In genomic region chr3:195087321-195087720, GRCh38 we compare ENCODE assay signal across 12 cellular contexts.
DNase-seq lines count a peak whose midpoint lies in the region; ATAC-seq and TF ChIP-seq lines count a peak whose summit lies in the region.
"Had no signal": no experiment of that assay in that cellular context is flagged by ENCODE, and none has a peak within 500 bp of the region (broad histone marks: within the 10 kb centered on the region; RNA-seq: fewer than 3 reads in every experiment).

No MANE protein-coding gene starts in this region.

- no peaks in the 10 kb centered on the region for H3K79me2 ChIP-seq in hepatocyte
- no peaks in the 10 kb centered on the region for H3K79me2 ChIP-seq in trophoblast cell (ENCODE audit: control insufficient read depth, insufficient read depth, low read length, poor library complexity)

- H2BK12ac ChIP-seq in trophoblast cell (ENCODE audit: low read length): no peak overlapping the region

- H3K4me3 ChIP-seq in hepatocyte (no peak overlapping the region), trophoblast cell (ENCODE audit: low read depth, low read length) (no peak overlapping the region)

- 71% methylated on average over 6 of the region's 6 CpGs for WGBS in hepatocyte (ENCODE audit: low lambda C conversion rate, missing lambda C conversion rate)
- no CpG with 5 or more reads among the region's 6 CpGs for WGBS in trophoblast cell (ENCODE audit: extremely low coverage, insufficient coverage, insufficient read length)

- H3K36me3 Mint-ChIP-seq in activated B cell treated with CpG ODN at 0.5 μM for 24 hours (ENCODE audit: low read depth): no peaks in the 10 kb centered on the region

- H3K27me3 ChIP-seq in hepatocyte (no peaks in the 10 kb centered on the region), trophoblast cell (ENCODE audit: insufficient read depth, low read length) (no peaks in the 10 kb centered on the region)

- H3K4ac ChIP-seq in trophoblast cell (ENCODE audit: low read depth, low read length): no peak overlapping the region

- no peak overlapping the region for H2AK5ac ChIP-seq in trophoblast cell (ENCODE audit: low read length)

- peak overlapping the region; percentile 5 for H3K9ac ChIP-seq in trophoblast cell (ENCODE audit: low read length)

- TF ChIP-seq CTCF in activated B cell treated with CpG ODN at 0.5 μM for 24 hours (IDR thresholded peaks at IDR 0.05) (no peak), hepatocyte (IDR thresholded peaks at IDR 0.05; ENCODE audit: poor library complexity) (no peak)

- H4K12ac ChIP-seq in trophoblast cell (ENCODE audit: low read depth, low read length): no peak overlapping the region

- ATAC-seq in activated B cell treated with CpG ODN at 0.5 μM for 24 hours (ENCODE audit: low read depth) (no peak), HG02840 (IDR thresholded peaks at IDR 0.05; ENCODE audit: low FRiP score, unreplicated experiment) (no peak), GM18520 (IDR thresholded peaks at IDR 0.05; ENCODE audit: unreplicated experiment) (no peak)

- H3K9me3 ChIP-seq in hepatocyte (ENCODE audit: low read depth): no peaks in the 10 kb centered on the region
- H3K9me3 ChIP-seq in trophoblast cell (ENCODE audit: insufficient read depth, low read depth, low read length): no peaks in the 10 kb centered on the region

- H3K79me1 ChIP-seq in trophoblast cell (ENCODE audit: low read length): peaks cover 3% of the 10 kb centered on the region

- POLR2A ChIA-PET in activated B cell treated with CpG ODN at 0.5 μM for 24 hours (lab: Charles Lee): no interaction called here

- peaks cover 3% of the 10 kb centered on the region for H3K4me1 ChIP-seq in hepatocyte (ENCODE audit: insufficient read depth)
- peaks cover 0 to 8% of the 10 kb centered on the region in 2 experiments for H3K4me1 ChIP-seq in trophoblast cell (ENCODE audit: control insufficient read depth in 1 of 2, insufficient read depth in 2 of 2, low read length in 2 of 2)

- CTCF ChIA-PET in activated B cell treated with CpG ODN at 0.5 μM for 24 hours (lab: Charles Lee): no interaction called here

- H3K4me2 ChIP-seq in hepatocyte (peak overlapping the region; percentile 80), trophoblast cell (ENCODE audit: low read length) (peak overlapping the region; percentile 71)

- no peaks in the 10 kb centered on the region for H3K36me3 ChIP-seq in hepatocyte (replicated peaks; ENCODE audit: insufficient read depth, low read depth)
- no peaks in the 10 kb centered on the region for H3K36me3 ChIP-seq in trophoblast cell (ENCODE audit: control insufficient read depth in 1 of 2, insufficient read depth in 2 of 2, low read length in 2 of 2)

- no peak overlapping the region for H3K23ac ChIP-seq in trophoblast cell (ENCODE audit: low read length)

- H2AFZ ChIP-seq in hepatocyte (peak overlapping the region; percentile 78), trophoblast cell (ENCODE audit: insufficient read depth, low read length, poor library complexity) (no peak overlapping the region)

- no peaks in the 10 kb centered on the region for H4K20me1 ChIP-seq in hepatocyte (ENCODE audit: insufficient read depth, poor library complexity, severe bottlenecking)

- H2BK5ac ChIP-seq in trophoblast cell (ENCODE audit: low read depth, low read length, poor library complexity): no peak overlapping the region

- no peak overlapping the region for H3K14ac ChIP-seq in trophoblast cell (ENCODE audit: low read length)

- peak overlapping the region; percentile 12 for H3K27ac Mint-ChIP-seq in activated B cell treated with CpG ODN at 0.5 μM for 24 hours

- peaks cover 5% of the 10 kb centered on the region for H3K4me1 Mint-ChIP-seq in activated B cell treated with CpG ODN at 0.5 μM for 24 hours

- H3K27ac ChIP-seq in hepatocyte (peak overlapping the region; percentile 71), trophoblast cell (ENCODE audit: low read depth, low read length) (no peak overlapping the region)
- H3K27ac ChIP-seq: 22Rv1 had no signal

- H3K9me3 Mint-ChIP-seq in activated B cell treated with CpG ODN at 0.5 μM for 24 hours: no peaks in the 10 kb centered on the region

- H3K18ac ChIP-seq in trophoblast cell (ENCODE audit: low read length): no peak overlapping the region

- H4K91ac ChIP-seq in trophoblast cell (ENCODE audit: low read depth, low read length): peak overlapping the region; percentile 3

- DNase-seq in DMS153 (lab: John Stamatoyannopoulos, UW): peak; percentile 27
- DNase-seq in DMS153 treated with DMSO at 0.1 percent for 48 hours (lab: John Stamatoyannopoulos, UW; ENCODE audit: unreplicated experiment): no peak
- no peak for DNase-seq in activated B cell treated with CpG ODN at 0.5 μM for 24 hours
- DNase-seq in hepatocyte (ENCODE audit: low spot score): no peak
- DNase-seq in trophoblast cell: no peak
- no peak for DNase-seq in superior temporal gyrus (ENCODE audit: extremely low spot score)
- DNase-seq: hippocampal formation, MM.1S, RPMI8226 had no signal

- intact Hi-C loops in activated B cell treated with CpG ODN at 0.5 μM for 24 hours (cut with micrococcal nuclease): no loop called here

- no peaks in the 10 kb centered on the region for H3K27me3 Mint-ChIP-seq in activated B cell treated with CpG ODN at 0.5 μM for 24 hours

- peak overlapping the region; percentile 24 for H4K8ac ChIP-seq in trophoblast cell (ENCODE audit: low read depth, low read length)

- no peaks in the 10 kb centered on the region for H3K9me2 ChIP-seq in hepatocyte (replicated peaks; ENCODE audit: insufficient read depth)

- H3K4me3 Mint-ChIP-seq in activated B cell treated with CpG ODN at 0.5 μM for 24 hours: no peak overlapping the region

- H2BK120ac ChIP-seq in trophoblast cell (ENCODE audit: insufficient read depth, low read length, poor library complexity): no peak overlapping the region
